23 cellular contexts compared by ENCODE assay signal in genomic region chr2:27420996-27421395, GRCh38. TPM values are rescaled to one million over a fixed set of nuclear protein-coding genes. Genes with fewer than 3 reads are reported as not detected.
"Had no signal": no experiment of that assay in that cellular context is flagged by ENCODE, and none has a peak within 500 bp of the region (broad histone marks: within the 10 kb centered on the region; RNA-seq: fewer than 3 reads in every experiment).

No MANE protein-coding gene starts in this region.

- H3K9me3 ChIP-seq: Peyer's patch, SJSA1 had no signal

- H3K4me3 ChIP-seq: Peyer's patch, SJSA1, SK-N-MC had no signal

- H3K36me3 ChIP-seq: Peyer's patch, SJSA1 had no signal

- H3K27ac ChIP-seq: Peyer's patch, SJSA1, SK-N-MC had no signal

- FAIRE-seq: HepG2 had no signal

- DNase-seq: IMR-90, Karpas-422, KG1, MM.1S, NCI-H1092 treated with DMSO at 0.1 percent for 48 hours, NCI-H1436, NCI-H187, NCI-H2029, NCI-H2081 treated with DMSO at 0.1 percent for 48 hours, NCI-H2171, NCI-H226, NCI-H446, NCI-H510A, NCI-H524 treated with DMSO at 0.1 percent for 48 hours, NCI-H69, NCI-H774, Peyer's patch, Right ventricle myocardium superior, SIG-M5 had no signal

- H3K27me3 ChIP-seq: Peyer's patch, SJSA1 had no signal

- H3K4me1 ChIP-seq: SJSA1 had no signal

RNA-seq across cellular contexts. Expression of gene KRTCAP3, which starts 21.2 kb away (rescaled TPM):
- total RNA-seq: IMR-90, M059J, SJSA1 had no signal
